Comparison of ENCODE assay signal across 1 cellular context in genomic region chr1:3409737-3410434, GRCh38.
TF ChIP-seq lines count a peak whose summit lies in the region.

No MANE protein-coding gene starts in this region.

TF ChIP-seq in HEK293, 187 proteins besides CTCF, POLR2A, EP300 and RAD21 (continued from another document):
- TF ChIP-seq, protein P1, sequence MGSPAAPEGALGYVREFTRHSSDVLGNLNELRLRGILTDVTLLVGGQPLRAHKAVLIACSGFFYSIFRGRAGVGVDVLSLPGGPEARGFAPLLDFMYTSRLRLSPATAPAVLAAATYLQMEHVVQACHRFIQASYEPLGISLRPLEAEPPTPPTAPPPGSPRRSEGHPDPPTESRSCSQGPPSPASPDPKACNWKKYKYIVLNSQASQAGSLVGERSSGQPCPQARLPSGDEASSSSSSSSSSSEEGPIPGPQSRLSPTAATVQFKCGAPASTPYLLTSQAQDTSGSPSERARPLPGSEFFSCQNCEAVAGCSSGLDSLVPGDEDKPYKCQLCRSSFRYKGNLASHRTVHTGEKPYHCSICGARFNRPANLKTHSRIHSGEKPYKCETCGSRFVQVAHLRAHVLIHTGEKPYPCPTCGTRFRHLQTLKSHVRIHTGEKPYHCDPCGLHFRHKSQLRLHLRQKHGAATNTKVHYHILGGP (tag by site-specific recombination; IDR thresholded peaks at IDR 0.05), result 0 out of 2 replicates have a peak, but pooled peaks have one; percentile 21
- TF ChIP-seq KLF16 (tag by site-specific recombination; IDR thresholded peaks at IDR 0.05) (no peak), ZNF555 (tag by site-specific recombination; conservative IDR thresholded peaks at IDR 0.05) (no peak), YY1 (tag by site-specific recombination; IDR thresholded peaks at IDR 0.05) (no peak), ZNF785 (tag by site-specific recombination; IDR thresholded peaks at IDR 0.05) (peak; percentile 24; the same call in 1 of the 2 replicates), ZNF707 (tag by site-specific recombination; IDR thresholded peaks at IDR 0.05) (0 out of 2 replicates have a peak, but pooled peaks have one; percentile 9), ZNF354C (tag by site-specific recombination; IDR thresholded peaks at IDR 0.05; ENCODE audit: borderline replicate concordance, low read depth) (0 out of 2 replicates have a peak, but pooled peaks have one; percentile 49), ZNF391 (tag by site-specific recombination; IDR thresholded peaks at IDR 0.05; ENCODE audit: borderline replicate concordance, low read depth) (0 out of 2 replicates have a peak, but pooled peaks have one; percentile 21)
TF ChIP-seq in HEK293: peak in this region for 20.
